17 cellular contexts compared by ENCODE assay signal in genomic region chr5:142823176-142823575, GRCh38. TPM values are rescaled to one million over a fixed set of nuclear protein-coding genes. Genes with fewer than 3 reads are reported as not detected.
DNase-seq lines count a peak whose midpoint lies in the region; TF ChIP-seq lines count a peak whose summit lies in the region.
"Had no signal": no experiment of that assay in that cellular context is flagged by ENCODE, and none has a peak within 500 bp of the region (broad histone marks: within the 10 kb centered on the region; RNA-seq: fewer than 3 reads in every experiment).

No MANE protein-coding gene starts in this region.

- DNase-seq in NCI-H526 (lab: John Stamatoyannopoulos, UW) (peak; percentile 41 to 53), NCI-H526 treated with DMSO at 0.1 percent for 48 hours (lab: John Stamatoyannopoulos, UW) (no peak), NCI-H69 (lab: John Stamatoyannopoulos, UW) (peak; percentile 45), neuronal stem cell (ENCODE audit: low spot score) (no peak), uterus (no peak), UCSD-AML1 (lab: John Stamatoyannopoulos, UW; ENCODE audit: unreplicated experiment) (no peak)
- DNase-seq in stimulated activated CD4-positive, alpha-beta T cell treated with anti-CD3 and anti-CD28 coated beads, Interleukin-4, amount 100 ng/mL, for 1 hour: no peak
- DNase-seq: activated CD4-positive, alpha-beta T cell treated with anti-CD3 and anti-CD28 coated beads, Interleukin-2, amount 10 ng/mL, durations not matched to agents 7 days and 5 days; brain microvascular endothelial cell; DMS79; hypothalamus; kidney glomerular epithelial cell; MV-4-11 had no signal

- H2BK5ac ChIP-seq in neuronal stem cell (ENCODE audit: low read length): no peak overlapping the region

- H3K36me3 Mint-ChIP-seq in dendritic cell treated with granulocyte-macrophage colony-stimulating factor and Interleukin-4, amounts not matched to agents 40 ng/mL and 50 ng/mL, for 4 days (ENCODE audit: low read depth): peaks cover 7% of the 10 kb centered on the region

- H3K36me3 ChIP-seq in neuronal stem cell (replicated peaks in 1 of 2; ENCODE audit: control insufficient read depth in 2 of 2, insufficient read depth in 2 of 2, low read length in 2 of 2): no peaks in the 10 kb centered on the region
- no peaks in the 10 kb centered on the region for H3K36me3 ChIP-seq in uterus
- H3K36me3 ChIP-seq: brain microvascular endothelial cell had no signal

- H2BK120ac ChIP-seq in neuronal stem cell (ENCODE audit: low read depth, low read length): no peak overlapping the region

- no peak overlapping the region for H3K27ac ChIP-seq in neuronal stem cell (replicated peaks; ENCODE audit: low read length)
- no peak overlapping the region for H3K27ac ChIP-seq in uterus
- H3K27ac ChIP-seq: brain microvascular endothelial cell, C4-2B, skin epidermis had no signal

- H2AFZ ChIP-seq in neuronal stem cell (ENCODE audit: low read length): peak overlapping the region; percentile 27

- no peak overlapping the region for H3K4me2 ChIP-seq in neuronal stem cell (ENCODE audit: insufficient read depth, low read length, poor library complexity, severe bottlenecking)

- peaks cover 96% of the 10 kb centered on the region for H3K4me1 Mint-ChIP-seq in dendritic cell treated with granulocyte-macrophage colony-stimulating factor and Interleukin-4, amounts not matched to agents 40 ng/mL and 50 ng/mL, for 4 days (ENCODE audit: low read depth)

- H2AK5ac ChIP-seq in neuronal stem cell (ENCODE audit: low read depth, low read length): no peak overlapping the region

- no peak overlapping the region for H2BK15ac ChIP-seq in neuronal stem cell (ENCODE audit: low read length)

- H3K4me3 ChIP-seq in neuronal stem cell (ENCODE audit: low read length in 2 of 2) (no peak overlapping the region), uterus (no peak overlapping the region)
- H3K4me3 ChIP-seq: skin epidermis had no signal

- no peak for TF ChIP-seq CTCF in uterus (IDR thresholded peaks at IDR 0.05)

- H3K79me1 ChIP-seq in neuronal stem cell (ENCODE audit: low read depth, low read length): no peaks in the 10 kb centered on the region

- H3K4me1 ChIP-seq in neuronal stem cell (ENCODE audit: control insufficient read depth in 2 of 2, insufficient read depth in 1 of 2, low read depth in 1 of 2, low read length in 2 of 2) (peaks cover 9 to 10% of the 10 kb centered on the region in 2 donors), uterus (peaks cover 4 to 12% of the 10 kb centered on the region in 2 donors)

- H3K27me3 ChIP-seq in neuronal stem cell (ENCODE audit: control insufficient read depth in 3 of 3, insufficient read depth in 3 of 3, low read depth in 1 of 3, low read length in 3 of 3) (no peaks in the 10 kb centered on the region), uterus (no peaks in the 10 kb centered on the region)
- H3K27me3 ChIP-seq: brain microvascular endothelial cell had no signal

- no peaks in the 10 kb centered on the region for H3K9me3 ChIP-seq in neuronal stem cell (replicated peaks in 1 of 2; ENCODE audit: control insufficient read depth in 2 of 2, insufficient read depth in 1 of 2, low read depth in 1 of 2, low read length in 2 of 2)
- no peaks in the 10 kb centered on the region for H3K9me3 ChIP-seq in uterus

- intact Hi-C loops in dendritic cell treated with granulocyte-macrophage colony-stimulating factor and Interleukin-4, amounts not matched to agents 40 ng/mL and 50 ng/mL, for 4 days (cut with micrococcal nuclease): no loop called here
- intact Hi-C loops in uterus (cut with DNase I; ENCODE audit: low total_unique reads): no loop called here

- H3K23ac ChIP-seq in neuronal stem cell (ENCODE audit: low read depth, low read length, poor library complexity): no peak overlapping the region

- H3K27me3 Mint-ChIP-seq in dendritic cell treated with granulocyte-macrophage colony-stimulating factor and Interleukin-4, amounts not matched to agents 40 ng/mL and 50 ng/mL, for 4 days: no peaks in the 10 kb centered on the region
- H3K27me3 Mint-ChIP-seq: activated CD4-positive, alpha-beta T cell treated with anti-CD3 and anti-CD28 coated beads, Interleukin-2, amount 10 ng/mL, durations not matched to agents 7 days and 5 days; type B pancreatic cell had no signal

- no peak overlapping the region for H3K14ac ChIP-seq in neuronal stem cell (ENCODE audit: low read length)

- H3K9me3 Mint-ChIP-seq in dendritic cell treated with granulocyte-macrophage colony-stimulating factor and Interleukin-4, amounts not matched to agents 40 ng/mL and 50 ng/mL, for 4 days: no peaks in the 10 kb centered on the region
- H3K9me3 Mint-ChIP-seq: activated CD4-positive, alpha-beta T cell treated with anti-CD3 and anti-CD28 coated beads, Interleukin-2, amount 10 ng/mL, durations not matched to agents 7 days and 5 days had no signal

- WGBS in neuronal stem cell (ENCODE audit: extremely low coverage in 2 of 2, insufficient read length in 2 of 2, insufficient replicate concordance in 1 of 2), 2 donors: no CpG with 5 or more reads among the region's 3 CpGs

- H3K18ac ChIP-seq in neuronal stem cell (ENCODE audit: low read length): no peak overlapping the region

- no peak for TF ChIP-seq POLR2A in uterus (IDR thresholded peaks at IDR 0.05)

- H3K27ac Mint-ChIP-seq in dendritic cell treated with granulocyte-macrophage colony-stimulating factor and Interleukin-4, amounts not matched to agents 40 ng/mL and 50 ng/mL, for 4 days: peak overlapping the region; percentile 39
- H3K27ac Mint-ChIP-seq: activated CD4-positive, alpha-beta T cell treated with anti-CD3 and anti-CD28 coated beads, Interleukin-2, amount 10 ng/mL, durations not matched to agents 7 days and 5 days; type B pancreatic cell had no signal

- H3K9ac ChIP-seq in neuronal stem cell (ENCODE audit: low read depth, low read length, poor library complexity): no peak overlapping the region

- H3K4ac ChIP-seq in neuronal stem cell (ENCODE audit: low read length): no peak overlapping the region

- H4K8ac ChIP-seq in neuronal stem cell (ENCODE audit: low read depth, low read length): no peak overlapping the region

- H3K4me3 Mint-ChIP-seq in dendritic cell treated with granulocyte-macrophage colony-stimulating factor and Interleukin-4, amounts not matched to agents 40 ng/mL and 50 ng/mL, for 4 days: no peak overlapping the region
- H3K4me3 Mint-ChIP-seq: activated CD4-positive, alpha-beta T cell treated with anti-CD3 and anti-CD28 coated beads, Interleukin-2, amount 10 ng/mL, durations not matched to agents 7 days and 5 days; type B pancreatic cell had no signal

- H2BK12ac ChIP-seq in neuronal stem cell (ENCODE audit: low read length): no peak overlapping the region

- no peak overlapping the region for H4K91ac ChIP-seq in neuronal stem cell (ENCODE audit: low read depth, low read length, poor library complexity)

RNA-seq across cellular contexts. Expression of gene ARHGAP26, which starts 53.0 kb away (rescaled TPM):
- polyA plus RNA-seq in neuronal stem cell (2013, experiment 1 of 2): 6.2 TPM
- 5.7 TPM for polyA plus RNA-seq in neuronal stem cell (2013, experiment 2 of 2)
- total RNA-seq in uterus: 10 to 100 TPM; 12.4 to 49.5 (median 31.8) TPM

Comparison
In these comparisons a context has a peak if more than half of its experiments do, and no peak if none do; other contexts are left out.
1. DNase-seq: peak in NCI-H526 (2 of 2) and NCI-H69 (single experiment); none in NCI-H526 treated with DMSO at 0.1 percent for 48 hours (single experiment), neuronal stem cell (single experiment), uterus (0 of 2), stimulated activated CD4-positive, alpha-beta T cell treated with anti-CD3 and anti-CD28 coated beads, Interleukin-4, amount 100 ng/mL, for 1 hour (single experiment) and UCSD-AML1 (single experiment).